19 cellular contexts compared by ENCODE assay signal in the genomic region with DNA sequence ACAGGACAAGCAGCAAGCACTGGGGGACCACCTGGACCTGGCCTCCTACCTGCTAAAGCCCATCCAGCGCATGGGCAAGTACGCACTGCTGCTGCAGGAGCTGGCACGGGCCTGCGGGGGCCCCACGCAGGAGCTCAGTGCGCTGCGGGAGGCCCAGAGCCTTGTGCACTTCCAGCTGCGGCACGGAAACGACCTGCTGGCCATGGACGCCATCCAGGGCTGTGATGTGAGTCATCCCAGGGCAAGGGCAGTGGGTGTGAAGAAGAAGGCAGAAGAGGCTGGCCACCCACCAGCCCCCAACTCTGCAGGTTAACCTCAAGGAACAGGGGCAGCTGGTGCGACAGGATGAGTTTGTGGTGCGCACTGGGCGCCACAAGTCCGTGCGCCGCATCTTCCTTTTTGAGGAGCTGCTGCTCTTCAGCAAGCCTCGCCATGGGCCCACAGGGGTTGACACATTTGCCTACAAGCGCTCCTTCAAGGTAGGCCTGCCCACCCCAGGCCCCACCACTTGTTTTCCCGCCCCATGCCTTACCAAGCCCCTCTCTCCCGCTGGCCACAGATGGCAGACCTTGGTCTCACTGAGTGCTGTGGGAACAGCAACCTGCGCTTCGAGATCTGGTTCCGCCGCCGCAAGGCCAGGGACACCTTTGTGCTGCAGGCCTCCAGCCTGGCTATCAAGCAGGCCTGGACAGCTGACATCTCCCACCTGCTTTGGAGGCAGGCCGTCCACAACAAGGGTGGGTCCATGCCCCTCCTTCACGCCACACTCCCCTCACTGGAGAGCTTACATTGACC. TPM values are rescaled to one million over a fixed set of nuclear protein-coding genes. Genes with fewer than 3 reads are reported as not detected.
"Had no signal": no experiment of that assay in that cellular context is flagged by ENCODE, and none has a peak within 500 bp of the region (broad histone marks: within the 10 kb centered on the region; RNA-seq: fewer than 3 reads in every experiment).

No MANE protein-coding gene starts in this region.

- H3K9me3 ChIP-seq: esophagus muscularis mucosa, left ventricle myocardium inferior, pancreas, sigmoid colon, spleen, upper lobe of left lung had no signal

- DNase-seq: activated CD4-positive, alpha-beta T cell treated with anti-CD3 and anti-CD28 coated beads, Interleukin-2, amount 10 ng/mL, durations not matched to agents 7 days and 5 days; activated CD8-positive, alpha-beta memory T cell treated with anti-CD3 and anti-CD28 coated beads, Interleukin-2, amount 50 U/mL, for 48 hours; activated naive CD4-positive, alpha-beta T cell; activated naive CD8-positive, alpha-beta T cell treated with anti-CD3 and anti-CD28 coated beads, Interleukin-2, amount 50 U/mL, for 24 hours; hippocampal formation; left ventricle myocardium inferior; naive B cell; pancreas; sigmoid colon; spleen; stimulated activated naive CD8-positive, alpha-beta T cell treated with anti-CD3 and anti-CD28 coated beads, Interleukin-15, amount 100 ng/mL, for 72 hours; T-helper 9 cell had no signal

- H3K27me3 Mint-ChIP-seq: activated CD4-positive, alpha-beta T cell treated with anti-CD3 and anti-CD28 coated beads, Interleukin-2, amount 10 ng/mL, durations not matched to agents 7 days and 5 days; activated naive CD8-positive, alpha-beta T cell treated with anti-CD3 and anti-CD28 coated beads, Interleukin-2, amount 50 U/mL, for 24 hours; naive B cell; stimulated activated naive CD8-positive, alpha-beta T cell treated with anti-CD3 and anti-CD28 coated beads, Interleukin-15, amount 100 ng/mL, for 72 hours had no signal

- H2AFZ ChIP-seq: neural progenitor cell had no signal

- H3K27me3 ChIP-seq: esophagus muscularis mucosa, neural progenitor cell, pancreas, sigmoid colon, spleen, upper lobe of left lung had no signal

- H3K27ac ChIP-seq: esophagus muscularis mucosa, left ventricle myocardium inferior, neural progenitor cell, pancreas, sigmoid colon, spleen, upper lobe of left lung had no signal

- H3K4me3 Mint-ChIP-seq: activated CD4-positive, alpha-beta T cell treated with anti-CD3 and anti-CD28 coated beads, Interleukin-2, amount 10 ng/mL, durations not matched to agents 7 days and 5 days; activated naive CD8-positive, alpha-beta T cell treated with anti-CD3 and anti-CD28 coated beads, Interleukin-2, amount 50 U/mL, for 24 hours; activated T-helper 1 cell treated with anti-CD3 and anti-CD28 coated beads, Interleukin-12 subunit alpha, Interleukin-12 subunit beta, Interleukin-2, Interleukin-4 antibody, amounts not matched to agents 30 ng/mL and 10 ng/mL and 1 ng/mL, durations not matched to agents 14 hours and 24 hours and 36 hours; naive B cell; stimulated activated naive CD8-positive, alpha-beta T cell treated with anti-CD3 and anti-CD28 coated beads, Interleukin-15, amount 100 ng/mL, for 72 hours had no signal

- ATAC-seq: activated naive CD8-positive, alpha-beta T cell treated with anti-CD3 and anti-CD28 coated beads, Interleukin-2, amount 50 U/mL, for 24 hours; pancreas; stimulated activated naive CD8-positive, alpha-beta T cell treated with anti-CD3 and anti-CD28 coated beads, Interleukin-15, amount 100 ng/mL, for 72 hours had no signal

- H3K4me1 ChIP-seq: esophagus muscularis mucosa, left ventricle myocardium inferior, neural progenitor cell, sigmoid colon, upper lobe of left lung had no signal

- H3K9me3 Mint-ChIP-seq: activated CD4-positive, alpha-beta T cell treated with anti-CD3 and anti-CD28 coated beads, Interleukin-2, amount 10 ng/mL, durations not matched to agents 7 days and 5 days; activated naive CD8-positive, alpha-beta T cell treated with anti-CD3 and anti-CD28 coated beads, Interleukin-2, amount 50 U/mL, for 24 hours; activated T-helper 1 cell treated with anti-CD3 and anti-CD28 coated beads, Interleukin-12 subunit alpha, Interleukin-12 subunit beta, Interleukin-2, Interleukin-4 antibody, amounts not matched to agents 30 ng/mL and 10 ng/mL and 1 ng/mL, durations not matched to agents 14 hours and 24 hours and 36 hours; naive B cell; neural progenitor cell; stimulated activated naive CD8-positive, alpha-beta T cell treated with anti-CD3 and anti-CD28 coated beads, Interleukin-15, amount 100 ng/mL, for 72 hours had no signal

- H3K4me2 ChIP-seq: neural progenitor cell had no signal

- H3K4me1 Mint-ChIP-seq: neural progenitor cell had no signal

- H3K36me3 ChIP-seq: left ventricle myocardium inferior, neural progenitor cell, pancreas, sigmoid colon, upper lobe of left lung had no signal

- H3K27ac Mint-ChIP-seq: activated CD4-positive, alpha-beta T cell treated with anti-CD3 and anti-CD28 coated beads, Interleukin-2, amount 10 ng/mL, durations not matched to agents 7 days and 5 days; activated naive CD8-positive, alpha-beta T cell treated with anti-CD3 and anti-CD28 coated beads, Interleukin-2, amount 50 U/mL, for 24 hours had no signal

- H3K9ac ChIP-seq: neural progenitor cell had no signal

- H3K36me3 Mint-ChIP-seq: naive B cell, neural progenitor cell had no signal

- H3K4me3 ChIP-seq: esophagus muscularis mucosa, left ventricle myocardium inferior, neural progenitor cell, pancreas, sigmoid colon, spleen, upper lobe of left lung had no signal

RNA-seq across cellular contexts. Expression of a gene that starts 39.9 kb away (rescaled TPM):
- total RNA-seq: activated CD4-positive, alpha-beta T cell treated with anti-CD3 and anti-CD28 coated beads, Interleukin-2, amount 10 ng/mL, durations not matched to agents 7 days and 5 days; cardiac septum; esophagus muscularis mucosa; left ventricle myocardium inferior had no signal
- polyA plus RNA-seq: keratinocyte had no signal

RNA-seq across cellular contexts. Expression of a gene that starts 40.0 kb away (rescaled TPM):
- total RNA-seq: activated CD4-positive, alpha-beta T cell treated with anti-CD3 and anti-CD28 coated beads, Interleukin-2, amount 10 ng/mL, durations not matched to agents 7 days and 5 days; cardiac septum; fibroblast of villous mesenchyme; left ventricle myocardium inferior had no signal
- polyA plus RNA-seq: keratinocyte had no signal
